ENCODE assay signal across 28 cellular contexts in the genomic region with DNA sequence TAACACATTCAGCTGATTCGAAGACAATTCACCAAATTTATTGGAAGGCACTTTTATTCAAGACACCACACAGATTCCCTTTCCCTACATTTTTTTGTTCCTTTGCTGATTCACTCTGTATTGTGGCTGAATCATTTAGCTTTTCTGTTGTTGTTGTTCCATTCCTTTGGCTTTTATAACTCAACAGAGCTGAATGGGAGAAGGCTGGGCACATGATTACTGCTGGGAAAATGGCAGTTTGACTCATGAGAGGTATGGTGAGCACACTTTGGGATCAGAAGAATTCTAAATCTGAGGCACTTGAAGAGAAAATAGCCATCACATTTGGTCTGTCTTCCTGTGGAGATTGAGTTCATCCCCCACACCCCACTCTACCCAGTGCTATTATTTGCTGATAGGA.
"Had no signal": no experiment of that assay in that cellular context is flagged by ENCODE, and none has a peak within 500 bp of the region (broad histone marks: within the 10 kb centered on the region; RNA-seq: fewer than 3 reads in every experiment).

No MANE protein-coding gene starts in this region.

- H3K9me3 ChIP-seq: adrenal gland, gastrocnemius medialis, left ventricle myocardium inferior, testis, transverse colon had no signal

- ATAC-seq: gastrocnemius medialis, right cardiac atrium had no signal

- H3K36me3 ChIP-seq: adrenal gland, gastrocnemius medialis, left ventricle myocardium inferior, transverse colon had no signal

- H3K9ac ChIP-seq: parathyroid adenoma had no signal

- H3K27ac ChIP-seq: adrenal gland, coronary artery, dorsolateral prefrontal cortex, gastrocnemius medialis, left ventricle myocardium inferior, parathyroid adenoma, testis, transverse colon had no signal

- H3K27me3 ChIP-seq: adrenal gland, gastrocnemius medialis, testis, transverse colon had no signal

- H3K27ac Mint-ChIP-seq: activated naive CD4-positive, alpha-beta T cell treated with anti-CD3 and anti-CD28 coated beads for 36 hours; activated naive CD8-positive, alpha-beta T cell treated with anti-CD3 and anti-CD28 coated beads for 36 hours; activated T-helper 1 cell treated with anti-CD3 and anti-CD28 coated beads, Interleukin-12 subunit alpha, Interleukin-12 subunit beta, Interleukin-2, Interleukin-4 antibody, amounts not matched to agents 30 ng/mL and 10 ng/mL and 1 ng/mL, durations not matched to agents 14 hours and 24 hours and 36 hours; brain; nephron; T-helper 2 cell treated with Interferon-gamma antibody and Interleukin-4, amounts not matched to agents 5 μg/mL and 100 μg/mL, for 36 hours had no signal

- H2AFZ ChIP-seq: parathyroid adenoma had no signal

- H3K4me3 Mint-ChIP-seq: activated naive CD4-positive, alpha-beta T cell treated with anti-CD3 and anti-CD28 coated beads for 36 hours; activated naive CD8-positive, alpha-beta T cell treated with anti-CD3 and anti-CD28 coated beads for 36 hours; activated T-helper 1 cell treated with anti-CD3 and anti-CD28 coated beads, Interleukin-12 subunit alpha, Interleukin-12 subunit beta, Interleukin-2, Interleukin-4 antibody, amounts not matched to agents 30 ng/mL and 10 ng/mL and 1 ng/mL, durations not matched to agents 14 hours and 24 hours and 36 hours; brain; nephron; T-helper 2 cell treated with Interferon-gamma antibody and Interleukin-4, amounts not matched to agents 5 μg/mL and 100 μg/mL, for 36 hours had no signal

- H3K4me3 ChIP-seq: adrenal gland, coronary artery, dorsolateral prefrontal cortex, gastrocnemius medialis, left ventricle myocardium inferior, lung, testis, transverse colon had no signal

- H3K36me3 Mint-ChIP-seq: activated naive CD8-positive, alpha-beta T cell treated with anti-CD3 and anti-CD28 coated beads for 36 hours; brain had no signal

- H3K79me2 ChIP-seq: parathyroid adenoma had no signal

- H3K4me1 Mint-ChIP-seq: activated naive CD8-positive, alpha-beta T cell treated with anti-CD3 and anti-CD28 coated beads for 36 hours; nephron had no signal

- FAIRE-seq: islet of Langerhans had no signal

- H3K4me1 ChIP-seq: adrenal gland, gastrocnemius medialis, left ventricle myocardium inferior, parathyroid adenoma, testis, transverse colon had no signal

- DNase-seq: activated CD4-positive, alpha-beta T cell treated with anti-CD3 and anti-CD28 coated beads for 4 hours; activated CD4-positive, alpha-beta T cell treated with anti-CD3 and anti-CD28 coated beads, Interleukin-2, amount 50 U/mL, for 48 hours; activated CD8-positive, alpha-beta memory T cell treated with anti-CD3 and anti-CD28 coated beads, Interleukin-2, amount 50 U/mL, for 4 hours; activated effector memory CD4-positive, alpha-beta T cell treated with anti-CD3 and anti-CD28 coated beads, Interleukin-2, amount 50 U/mL, for 16 hours; activated naive CD4-positive, alpha-beta T cell treated with anti-CD3 and anti-CD28 coated beads for 36 hours; activated naive CD8-positive, alpha-beta T cell treated with anti-CD3 and anti-CD28 coated beads for 36 hours; activated T-cell treated with anti-CD3 and anti-CD28 coated beads, Interleukin-2, amount 50 U/mL, for 1 hour; adrenal gland; aorta; dorsolateral prefrontal cortex; effector memory CD4-positive, alpha-beta T cell; gastrocnemius medialis; glutamatergic neuron; left ventricle myocardium inferior; right cardiac atrium; stimulated activated CD4-positive, alpha-beta T cell treated with anti-CD3 and anti-CD28 coated beads, Interleukin-2, amount 100 ng/mL, for 48 hours; stimulated activated naive CD4-positive, alpha-beta T cell treated with Interleukin-2 at 50 U/mL for 16 hours; T-helper 1 cell; testis; transverse colon had no signal

- H3K9me3 Mint-ChIP-seq: activated naive CD4-positive, alpha-beta T cell treated with anti-CD3 and anti-CD28 coated beads for 36 hours; activated T-helper 1 cell treated with anti-CD3 and anti-CD28 coated beads, Interleukin-12 subunit alpha, Interleukin-12 subunit beta, Interleukin-2, Interleukin-4 antibody, amounts not matched to agents 30 ng/mL and 10 ng/mL and 1 ng/mL, durations not matched to agents 14 hours and 24 hours and 36 hours; brain; nephron; T-helper 2 cell treated with Interferon-gamma antibody and Interleukin-4, amounts not matched to agents 5 μg/mL and 100 μg/mL, for 36 hours had no signal
